Comparison of ENCODE assay signal across 17 cellular contexts in the genomic region with DNA sequence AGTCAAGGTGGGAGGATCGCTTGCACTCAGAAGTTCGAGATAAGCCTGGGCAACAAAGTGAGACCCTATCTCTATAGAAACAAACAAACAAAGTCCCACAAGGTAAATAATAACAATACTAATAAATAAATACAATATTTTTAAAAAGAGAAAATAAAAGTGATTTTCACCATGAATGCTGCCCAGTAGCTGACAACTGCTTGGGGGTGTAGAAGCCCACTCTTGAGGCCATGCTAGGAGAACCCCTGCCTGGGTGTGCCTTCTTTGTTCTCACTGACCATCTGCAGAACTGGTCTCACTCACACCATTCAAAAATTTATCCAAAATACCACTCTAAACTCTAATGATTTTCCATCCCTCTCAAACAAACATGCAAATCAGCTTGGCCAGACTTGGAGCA. TPM values are rescaled to one million over a fixed set of nuclear protein-coding genes. Genes with fewer than 3 reads are reported as not detected.
DNase-seq lines count a peak whose midpoint lies in the region; TF ChIP-seq lines count a peak whose summit lies in the region.
"Had no signal": no experiment of that assay in that cellular context is flagged by ENCODE, and none has a peak within 500 bp of the region (broad histone marks: within the 10 kb centered on the region; RNA-seq: fewer than 3 reads in every experiment).

No MANE protein-coding gene starts in this region.

- H3K27me3 ChIP-seq in neuronal stem cell (ENCODE audit: control insufficient read depth in 3 of 3, insufficient read depth in 3 of 3, low read depth in 1 of 3, low read length in 3 of 3) = no peaks in the 10 kb centered on the region
- H3K27me3 ChIP-seq in spleen (replicated peaks in 1 of 7) = peaks cover 0 to under 1% (median 0%) of the 10 kb centered on the region in 7 donors
- no peaks in the 10 kb centered on the region for H3K27me3 ChIP-seq in tibial artery

- peaks cover 0 to 5% of the 10 kb centered on the region in 2 donors for H3K9me3 ChIP-seq in neuronal stem cell (replicated peaks in 1 of 2; ENCODE audit: control insufficient read depth in 2 of 2, insufficient read depth in 1 of 2, low read depth in 1 of 2, low read length in 2 of 2)
- H3K9me3 ChIP-seq in spleen = peaks cover 0 to 8% (median 0%) of the 10 kb centered on the region in 8 donors
- H3K9me3 ChIP-seq in tibial artery = no peaks in the 10 kb centered on the region
- H3K9me3 ChIP-seq: A549 had no signal

- H3K9me3 Mint-ChIP-seq in activated CD4-positive, alpha-beta memory T cell treated with anti-CD3 and anti-CD28 coated beads for 36 hours = no peaks in the 10 kb centered on the region
- H3K9me3 Mint-ChIP-seq in activated CD4-positive, alpha-beta memory T cell treated with anti-CD3 and anti-CD28 coated beads, Interleukin-2, amount 10 ng/mL, durations not matched to agents 7 days and 5 days = no peaks in the 10 kb centered on the region

- H4K91ac ChIP-seq in neuronal stem cell (ENCODE audit: low read depth, low read length, poor library complexity) = no peak overlapping the region

- TF ChIP-seq POLR2A in spleen (IDR thresholded peaks at IDR 0.05) = no peak

- no peak overlapping the region for H3K4me3 Mint-ChIP-seq in activated CD4-positive, alpha-beta memory T cell treated with anti-CD3 and anti-CD28 coated beads for 36 hours
- H3K4me3 Mint-ChIP-seq in activated CD4-positive, alpha-beta memory T cell treated with anti-CD3 and anti-CD28 coated beads, Interleukin-2, amount 10 ng/mL, durations not matched to agents 7 days and 5 days = no peak overlapping the region
- H3K4me3 Mint-ChIP-seq: CD4-positive, alpha-beta T cell had no signal

- H3K4ac ChIP-seq in neuronal stem cell (ENCODE audit: low read length) = no peak overlapping the region

- no peak overlapping the region for H3K27ac ChIP-seq in neuronal stem cell (replicated peaks; ENCODE audit: low read length)
- H3K27ac ChIP-seq in spleen = peak overlapping the region; percentile 15 to 71 (median 54)
- no peak overlapping the region for H3K27ac ChIP-seq in tibial artery
- H3K27ac ChIP-seq: 22Rv1, A549, C4-2B had no signal

- no peaks in the 10 kb centered on the region for H3K79me1 ChIP-seq in neuronal stem cell (ENCODE audit: low read depth, low read length)

- no peak overlapping the region for H4K8ac ChIP-seq in neuronal stem cell (ENCODE audit: low read depth, low read length)

- H3K4me1 ChIP-seq in neuronal stem cell (ENCODE audit: control insufficient read depth in 2 of 2, insufficient read depth in 1 of 2, low read depth in 1 of 2, low read length in 2 of 2) (no peaks in the 10 kb centered on the region), spleen (no peaks in the 10 kb centered on the region), tibial artery (peaks cover 0 to 9% (median 4%) of the 10 kb centered on the region in 4 donors)

- no peak overlapping the region for H3K14ac ChIP-seq in neuronal stem cell (ENCODE audit: low read length)

- H3K9ac ChIP-seq in neuronal stem cell (ENCODE audit: low read depth, low read length, poor library complexity) = no peak overlapping the region

- peak overlapping the region; percentile 8 for H2AFZ ChIP-seq in neuronal stem cell (ENCODE audit: low read length)

- no peak overlapping the region for H2BK15ac ChIP-seq in neuronal stem cell (ENCODE audit: low read length)

- no peaks in the 10 kb centered on the region for H3K36me3 Mint-ChIP-seq in activated CD4-positive, alpha-beta memory T cell treated with anti-CD3 and anti-CD28 coated beads for 36 hours
- no peaks in the 10 kb centered on the region for H3K36me3 Mint-ChIP-seq in activated CD4-positive, alpha-beta memory T cell treated with anti-CD3 and anti-CD28 coated beads, Interleukin-2, amount 10 ng/mL, durations not matched to agents 7 days and 5 days (ENCODE audit: low read depth)

- CTCF ChIA-PET in activated CD4-positive, alpha-beta memory T cell treated with anti-CD3 and anti-CD28 coated beads for 36 hours (lab: Charles Lee) = no interaction called here
- CTCF ChIA-PET in activated CD4-positive, alpha-beta memory T cell treated with anti-CD3 and anti-CD28 coated beads, Interleukin-2, amount 10 ng/mL, durations not matched to agents 7 days and 5 days (lab: Charles Lee) = no interaction called here

- no peak overlapping the region for H3K4me2 ChIP-seq in neuronal stem cell (ENCODE audit: insufficient read depth, low read length, poor library complexity, severe bottlenecking)
- H3K4me2 ChIP-seq: A549 had no signal

- H3K27me3 Mint-ChIP-seq in activated CD4-positive, alpha-beta memory T cell treated with anti-CD3 and anti-CD28 coated beads for 36 hours = peaks cover 11% of the 10 kb centered on the region
- peaks cover 24% of the 10 kb centered on the region for H3K27me3 Mint-ChIP-seq in activated CD4-positive, alpha-beta memory T cell treated with anti-CD3 and anti-CD28 coated beads, Interleukin-2, amount 10 ng/mL, durations not matched to agents 7 days and 5 days

- POLR2A ChIA-PET in activated CD4-positive, alpha-beta memory T cell treated with anti-CD3 and anti-CD28 coated beads for 36 hours (lab: Charles Lee) = no interaction called here
- POLR2A ChIA-PET in activated CD4-positive, alpha-beta memory T cell treated with anti-CD3 and anti-CD28 coated beads, Interleukin-2, amount 10 ng/mL, durations not matched to agents 7 days and 5 days (lab: Charles Lee) = no interaction called here

- no peak overlapping the region for H3K23ac ChIP-seq in neuronal stem cell (ENCODE audit: low read depth, low read length, poor library complexity)

- H3K27ac Mint-ChIP-seq in activated CD4-positive, alpha-beta memory T cell treated with anti-CD3 and anti-CD28 coated beads for 36 hours = peak overlapping the region; percentile 43
- H3K27ac Mint-ChIP-seq in activated CD4-positive, alpha-beta memory T cell treated with anti-CD3 and anti-CD28 coated beads, Interleukin-2, amount 10 ng/mL, durations not matched to agents 7 days and 5 days = no peak overlapping the region
- H3K27ac Mint-ChIP-seq: CD4-positive, alpha-beta T cell had no signal

- no peak overlapping the region for H3K18ac ChIP-seq in neuronal stem cell (ENCODE audit: low read length)

- no peak overlapping the region for H2BK5ac ChIP-seq in neuronal stem cell (ENCODE audit: low read length)

- H2AK5ac ChIP-seq in neuronal stem cell (ENCODE audit: low read depth, low read length) = no peak overlapping the region

- H3K4me1 Mint-ChIP-seq in activated CD4-positive, alpha-beta memory T cell treated with anti-CD3 and anti-CD28 coated beads for 36 hours (ENCODE audit: low read depth) = no peaks in the 10 kb centered on the region
- no peaks in the 10 kb centered on the region for H3K4me1 Mint-ChIP-seq in activated CD4-positive, alpha-beta memory T cell treated with anti-CD3 and anti-CD28 coated beads, Interleukin-2, amount 10 ng/mL, durations not matched to agents 7 days and 5 days

- no peak overlapping the region for H2BK120ac ChIP-seq in neuronal stem cell (ENCODE audit: low read depth, low read length)

- WGBS in neuronal stem cell (ENCODE audit: extremely low coverage in 2 of 2, insufficient read length in 2 of 2, insufficient replicate concordance in 1 of 2), 2 donors = no CpG with 5 or more reads among the region's 2 CpGs
- WGBS in spleen, 5 donors = 86 to 93% (median 87%) methylated on average over 2 of the region's 2 CpGs

- no peak overlapping the region for H3K4me3 ChIP-seq in neuronal stem cell (ENCODE audit: low read length in 2 of 2)
- H3K4me3 ChIP-seq in spleen = no peak overlapping the region
- H3K4me3 ChIP-seq in tibial artery = no peak overlapping the region
- H3K4me3 ChIP-seq: A549 had no signal

- intact Hi-C loops in activated CD4-positive, alpha-beta memory T cell treated with anti-CD3 and anti-CD28 coated beads for 36 hours (cut with micrococcal nuclease) = no loop called here
- intact Hi-C loops in spleen (cut with DNase I; ENCODE audit: low total_unique reads) = no loop called here
- intact Hi-C loops in tibial artery (cut with DNase I; ENCODE audit: low total_unique reads) = no loop called here

- DNase-seq in activated CD4-positive, alpha-beta memory T cell treated with anti-CD3 and anti-CD28 coated beads for 36 hours = no peak
- DNase-seq in activated CD4-positive, alpha-beta memory T cell treated with anti-CD3 and anti-CD28 coated beads, Interleukin-2, amount 10 ng/mL, durations not matched to agents 7 days and 5 days = no peak
- DNase-seq in neuronal stem cell (ENCODE audit: low spot score) (no peak), spleen (no peak), NCI-H524 (lab: John Stamatoyannopoulos, UW) (no peak), superior temporal gyrus (ENCODE audit: extremely low spot score) (no peak), tibial artery (no peak)
- DNase-seq: AML-193; Calu3; CD4-positive, alpha-beta T cell; DMS79 treated with DMSO at 0.1 percent for 48 hours; GF-D8; GOT3; H7 had no signal

- TF ChIP-seq CTCF in spleen (IDR thresholded peaks at IDR 0.05 in 8 of 11, conservative IDR thresholded peaks at IDR 0.05 in 3 of 11) = no peak
- TF ChIP-seq CTCF in tibial artery (IDR thresholded peaks at IDR 0.05) = no peak

- no peak overlapping the region for H2BK12ac ChIP-seq in neuronal stem cell (ENCODE audit: low read length)

- no peaks in the 10 kb centered on the region for H3K36me3 ChIP-seq in neuronal stem cell (replicated peaks in 1 of 2; ENCODE audit: control insufficient read depth in 2 of 2, insufficient read depth in 2 of 2, low read length in 2 of 2)
- H3K36me3 ChIP-seq in spleen = no peaks in the 10 kb centered on the region
- no peaks in the 10 kb centered on the region for H3K36me3 ChIP-seq in tibial artery

RNA-seq across cellular contexts. Expression of a gene that starts 8.1 kb away (rescaled TPM):
- total RNA-seq in activated CD4-positive, alpha-beta memory T cell treated with anti-CD3 and anti-CD28 coated beads for 36 hours = 1 to 10 TPM; 3.9 to 5.4 TPM
- total RNA-seq in activated CD4-positive, alpha-beta memory T cell treated with anti-CD3 and anti-CD28 coated beads, Interleukin-2, amount 10 ng/mL, durations not matched to agents 7 days and 5 days = 1 to 10 TPM in 1 of 2 experiments, under 1 TPM in 1; 0.76 to 1.0 TPM
- polyA plus RNA-seq in neuronal stem cell (2013, experiment 1 of 2) = 53.0 TPM
- polyA plus RNA-seq in neuronal stem cell (2013, experiment 2 of 2) = 52.8 TPM
- total RNA-seq in spleen = 100 to 1,000 TPM in 6 of 7 donors, 10 to 100 TPM in 1; 88.9 to 217 (median 135) TPM
- 10 to 100 TPM; 14.2 to 36.3 (median 18.3) TPM for polyA plus RNA-seq in spleen

Comparison
In these comparisons a context has a peak if more than half of its experiments do, and no peak if none do; other contexts are left out.
1. H3K27ac ChIP-seq: peak in spleen (8 of 8); none in neuronal stem cell (single experiment) and tibial artery (0 of 2).
2. RNA of a gene that starts 8.1 kb away (total RNA-seq): 88.9 to 217 TPM in spleen; 3.9 to 5.4 TPM in activated CD4-positive, alpha-beta memory T cell treated with anti-CD3 and anti-CD28 coated beads for 36 hours and 0.76 to 1.0 TPM in activated CD4-positive, alpha-beta memory T cell treated with anti-CD3 and anti-CD28 coated beads, Interleukin-2, amount 10 ng/mL, durations not matched to agents 7 days and 5 days; every median in the first group is over 10 times any median in the second.